In genomic region chr1:108053291-108054023, GRCh38 we compare ENCODE assay signal across 15 cellular contexts.
A peak's percentile ranks its signal among the peaks of the same experiment; 100 is the strongest.
DNase-seq lines count a peak whose midpoint lies in the region; ATAC-seq and TF ChIP-seq lines count a peak whose summit lies in the region.
"Had no signal": no experiment of that assay in that cellular context is flagged by ENCODE, and none has a peak within 500 bp of the region (broad histone marks: within the 10 kb centered on the region; RNA-seq: fewer than 3 reads in every experiment).

No MANE protein-coding gene starts in this region.

- peaks cover 6% of the 10 kb centered on the region for H3K4me1 Mint-ChIP-seq in activated T-helper 1 cell treated with anti-CD3 and anti-CD28 coated beads, Interleukin-12 subunit alpha, Interleukin-12 subunit beta, Interleukin-2, Interleukin-4 antibody, amounts not matched to agents 30 ng/mL and 10 ng/mL and 1 ng/mL, durations not matched to agents 14 hours and 24 hours and 36 hours (ENCODE audit: low read depth)

- no peaks in the 10 kb centered on the region for H3K9me3 Mint-ChIP-seq in activated T-helper 1 cell treated with anti-CD3 and anti-CD28 coated beads, Interleukin-12 subunit alpha, Interleukin-12 subunit beta, Interleukin-2, Interleukin-4 antibody, amounts not matched to agents 30 ng/mL and 10 ng/mL and 1 ng/mL, durations not matched to agents 14 hours and 24 hours and 36 hours
- H3K9me3 Mint-ChIP-seq: activated naive CD4-positive, alpha-beta T cell treated with anti-CD3 and anti-CD28 coated beads for 36 hours; CD8-positive, alpha-beta memory T cell; T-helper 1 cell treated with Interleukin-12 subunit alpha and Interleukin-12 subunit beta and Interleukin-4 antibody, amounts not matched to agents 30 μg/mL and 1 μg/mL, for 36 hours had no signal

- H3K79me2 ChIP-seq in osteoblast (ENCODE audit: insufficient read depth, low read length), result no peaks in the 10 kb centered on the region
- H3K79me2 ChIP-seq: parathyroid adenoma had no signal

- TF ChIP-seq CTCF in osteoblast (IDR thresholded peaks at IDR 0.05; ENCODE audit: extremely low read depth, low read depth, low read length), result no peak
- TF ChIP-seq CTCF in esophagus muscularis mucosa (IDR thresholded peaks at IDR 0.05), result no peak

- H3K36me3 ChIP-seq in osteoblast (ENCODE audit: insufficient read depth, low read length), result no peaks in the 10 kb centered on the region
- no peaks in the 10 kb centered on the region for H3K36me3 ChIP-seq in esophagus muscularis mucosa
- H3K36me3 ChIP-seq: colonic mucosa had no signal

- no peaks in the 10 kb centered on the region for H3K36me3 Mint-ChIP-seq in activated T-helper 1 cell treated with anti-CD3 and anti-CD28 coated beads, Interleukin-12 subunit alpha, Interleukin-12 subunit beta, Interleukin-2, Interleukin-4 antibody, amounts not matched to agents 30 ng/mL and 10 ng/mL and 1 ng/mL, durations not matched to agents 14 hours and 24 hours and 36 hours (ENCODE audit: low read depth)

- H3K27me3 ChIP-seq in osteoblast (ENCODE audit: insufficient read depth, low read length), result no peaks in the 10 kb centered on the region
- H3K27me3 ChIP-seq in esophagus muscularis mucosa, result no peaks in the 10 kb centered on the region
- H3K27me3 ChIP-seq: colonic mucosa had no signal

- no peaks in the 10 kb centered on the region for H3K27me3 Mint-ChIP-seq in activated T-helper 1 cell treated with anti-CD3 and anti-CD28 coated beads, Interleukin-12 subunit alpha, Interleukin-12 subunit beta, Interleukin-2, Interleukin-4 antibody, amounts not matched to agents 30 ng/mL and 10 ng/mL and 1 ng/mL, durations not matched to agents 14 hours and 24 hours and 36 hours (ENCODE audit: insufficient read depth)

- H3K4me3 Mint-ChIP-seq in activated T-helper 1 cell treated with anti-CD3 and anti-CD28 coated beads, Interleukin-12 subunit alpha, Interleukin-12 subunit beta, Interleukin-2, Interleukin-4 antibody, amounts not matched to agents 30 ng/mL and 10 ng/mL and 1 ng/mL, durations not matched to agents 14 hours and 24 hours and 36 hours, result no peak overlapping the region
- H3K4me3 Mint-ChIP-seq: activated naive CD4-positive, alpha-beta T cell treated with anti-CD3 and anti-CD28 coated beads for 36 hours; CD8-positive, alpha-beta memory T cell; T-helper 1 cell treated with Interleukin-12 subunit alpha and Interleukin-12 subunit beta and Interleukin-4 antibody, amounts not matched to agents 30 μg/mL and 1 μg/mL, for 36 hours had no signal

- H3K27ac ChIP-seq in osteoblast (ENCODE audit: low read depth, low read length), result peak overlapping the region; percentile 25
- no peak overlapping the region for H3K27ac ChIP-seq in esophagus muscularis mucosa (replicated peaks in 1 of 4)
- H3K27ac ChIP-seq: colonic mucosa, parathyroid adenoma had no signal

- no peaks in the 10 kb centered on the region for H4K20me1 ChIP-seq in osteoblast (ENCODE audit: insufficient read depth, low read length)

- 53% methylated on average over 4 of the region's 4 CpGs for WGBS in esophagus muscularis mucosa

- H3K9me3 ChIP-seq in osteoblast (ENCODE audit: low read depth, low read length) (no peaks in the 10 kb centered on the region), esophagus muscularis mucosa (peaks cover 0 to 3% (median 0%) of the 10 kb centered on the region in 4 donors)
- H3K9me3 ChIP-seq: colonic mucosa had no signal

- H3K4me3 ChIP-seq in osteoblast (ENCODE audit: insufficient read depth, low read length) (no peak overlapping the region), esophagus muscularis mucosa (no peak overlapping the region)
- H3K4me3 ChIP-seq: colonic mucosa had no signal

- intact Hi-C loops in esophagus muscularis mucosa (cut with DNase I), result no loop called here
- intact Hi-C loops in activated T-helper 1 cell treated with anti-CD3 and anti-CD28 coated beads, Interleukin-12 subunit alpha, Interleukin-12 subunit beta, Interleukin-2, Interleukin-4 antibody, amounts not matched to agents 30 ng/mL and 10 ng/mL and 1 ng/mL, durations not matched to agents 14 hours and 24 hours and 36 hours (cut with micrococcal nuclease), result loop anchor here (5.0 kb wide), 1 partner anchor 76 kb away; no protein-coding TSS in a partner anchor

- H3K4me2 ChIP-seq in osteoblast (ENCODE audit: insufficient read depth, low read length), result peak overlapping the region; percentile 75

- peak; percentile 7 for DNase-seq in ELR (ENCODE audit: low read depth)
- peak; percentile 32 for DNase-seq in NCI-H69 (lab: John Stamatoyannopoulos, UW)
- peak; percentile 49 for DNase-seq in fibroblast of peridontal ligament (ENCODE audit: extremely low read depth)
- peak; percentile 85 for DNase-seq in osteoblast (ENCODE audit: insufficient read length, low spot score, missing footprints)
- DNase-seq in esophagus muscularis mucosa (ENCODE audit: extremely low spot score), result no peak
- no peak for DNase-seq in activated T-helper 1 cell treated with anti-CD3 and anti-CD28 coated beads, Interleukin-12 subunit alpha, Interleukin-12 subunit beta, Interleukin-2, Interleukin-4 antibody, amounts not matched to agents 30 ng/mL and 10 ng/mL and 1 ng/mL, durations not matched to agents 14 hours and 24 hours and 36 hours (ENCODE audit: low spot score)
- DNase-seq: activated CD4-positive, alpha-beta T cell treated with anti-CD3 and anti-CD28 coated beads, Interleukin-2, amount 50 U/mL, for 1 hour; activated naive CD4-positive, alpha-beta T cell treated with anti-CD3 and anti-CD28 coated beads for 36 hours; CD8-positive, alpha-beta memory T cell; colonic mucosa; NCI-H2081 had no signal

- H2AFZ ChIP-seq in osteoblast (ENCODE audit: low read length), result no peak overlapping the region
- H2AFZ ChIP-seq: parathyroid adenoma had no signal

- H3K4me1 ChIP-seq in osteoblast (ENCODE audit: insufficient read depth, low read length) (peaks cover 30% of the 10 kb centered on the region), esophagus muscularis mucosa (peaks cover 0 to 26% (median 15%) of the 10 kb centered on the region in 4 donors)
- H3K4me1 ChIP-seq: colonic mucosa, parathyroid adenoma had no signal

- no peak overlapping the region for H3K27ac Mint-ChIP-seq in activated T-helper 1 cell treated with anti-CD3 and anti-CD28 coated beads, Interleukin-12 subunit alpha, Interleukin-12 subunit beta, Interleukin-2, Interleukin-4 antibody, amounts not matched to agents 30 ng/mL and 10 ng/mL and 1 ng/mL, durations not matched to agents 14 hours and 24 hours and 36 hours
- H3K27ac Mint-ChIP-seq: activated naive CD4-positive, alpha-beta T cell treated with anti-CD3 and anti-CD28 coated beads for 36 hours; CD8-positive, alpha-beta memory T cell; T-helper 1 cell treated with Interleukin-12 subunit alpha and Interleukin-12 subunit beta and Interleukin-4 antibody, amounts not matched to agents 30 μg/mL and 1 μg/mL, for 36 hours had no signal

- no peak for TF ChIP-seq POLR2A in esophagus muscularis mucosa (IDR thresholded peaks at IDR 0.05; ENCODE audit: low read depth)

- ATAC-seq in GM19328 (IDR thresholded peaks at IDR 0.05; ENCODE audit: unreplicated experiment), result no peak
- no peak for ATAC-seq in GM21529 (IDR thresholded peaks at IDR 0.05; ENCODE audit: unreplicated experiment)

- no peak for TF ChIP-seq EP300 in esophagus muscularis mucosa (IDR thresholded peaks at IDR 0.05)

Comparison
In these comparisons a context has a peak if more than half of its experiments do, and no peak if none do; other contexts are left out.
1. DNase-seq: peak in ELR (single experiment), NCI-H69 (single experiment), fibroblast of peridontal ligament (single experiment) and osteoblast (single experiment); none in esophagus muscularis mucosa (single experiment) and activated T-helper 1 cell treated with anti-CD3 and anti-CD28 coated beads, Interleukin-12 subunit alpha, Interleukin-12 subunit beta, Interleukin-2, Interleukin-4 antibody, amounts not matched to agents 30 ng/mL and 10 ng/mL and 1 ng/mL, durations not matched to agents 14 hours and 24 hours and 36 hours (single experiment).